Comparison of ENCODE assay signal across 8 cellular contexts in genomic region chrX:11792461-11793421, GRCh38. TPM values are rescaled to one million over a fixed set of nuclear protein-coding genes. Genes with fewer than 3 reads are reported as not detected.
DNase-seq lines count a peak whose midpoint lies in the region; ATAC-seq and TF ChIP-seq lines count a peak whose summit lies in the region.

No MANE protein-coding gene starts in this region.

- no peaks in the 10 kb centered on the region for H3K9me2 ChIP-seq in OCI-LY1 (ENCODE audit: low read depth, low read length)

- H3K4me3 Mint-ChIP-seq in activated naive CD4-positive, alpha-beta T cell treated with anti-CD3 and anti-CD28 coated beads, Interleukin-2, amount 10 ng/mL, durations not matched to agents 7 days and 5 days, result peak overlapping the region; percentile 18

- H3K36me3 Mint-ChIP-seq in activated naive CD4-positive, alpha-beta T cell treated with anti-CD3 and anti-CD28 coated beads, Interleukin-2, amount 10 ng/mL, durations not matched to agents 7 days and 5 days, result peaks cover 4% of the 10 kb centered on the region

- H3K79me2 ChIP-seq in OCI-LY1 (ENCODE audit: insufficient read depth, low read length), result no peaks in the 10 kb centered on the region

- H3K36me3 ChIP-seq in OCI-LY1 (ENCODE audit: insufficient read depth, low read length), result no peaks in the 10 kb centered on the region

- H3K27ac ChIP-seq in OCI-LY1 (ENCODE audit: low read depth, low read length, poor library complexity, severe bottlenecking), result peak overlapping the region; percentile 98

- no peak for TF ChIP-seq CTCF in OCI-LY1 (IDR thresholded peaks at IDR 0.05; ENCODE audit: low read length)
- no peak for TF ChIP-seq CTCF in omental fat pad (IDR thresholded peaks at IDR 0.05)

- peak overlapping the region; percentile 61 for H3K4me2 ChIP-seq in OCI-LY1 (ENCODE audit: low read length)

- no peaks in the 10 kb centered on the region for H3F3A ChIP-seq in OCI-LY1 (ENCODE audit: insufficient read depth, low read length)

- H4K20me1 ChIP-seq in OCI-LY1 (ENCODE audit: insufficient read depth, low read length), result no peaks in the 10 kb centered on the region

- H3K9me3 ChIP-seq in OCI-LY1 (ENCODE audit: low read length), result no peaks in the 10 kb centered on the region

- DNase-seq in activated naive CD4-positive, alpha-beta T cell treated with anti-CD3 and anti-CD28 coated beads, Interleukin-2, amount 10 ng/mL, durations not matched to agents 7 days and 5 days, result peak; percentile 71
- peak; percentile 20 to 51 for DNase-seq in stimulated activated CD8-positive, alpha-beta memory T cell treated with anti-CD3 and anti-CD28 coated beads, Interleukin-4, amount 100 ng/mL, for 4 hours (ENCODE audit: low read depth in 2 of 2, low spot score in 1 of 2)
- DNase-seq in omental fat pad (ENCODE audit: low spot score) (no peak), NCI-H1417 (lab: John Stamatoyannopoulos, UW) (no peak), medulla oblongata (ENCODE audit: extremely low spot score) (no peak)

- CTCF ChIA-PET in activated naive CD4-positive, alpha-beta T cell treated with anti-CD3 and anti-CD28 coated beads, Interleukin-2, amount 10 ng/mL, durations not matched to agents 7 days and 5 days (lab: Charles Lee), result no interaction called here

- ATAC-seq in GM18511 (IDR thresholded peaks at IDR 0.05; ENCODE audit: unreplicated experiment) (peak; percentile 83), HG02610 (IDR thresholded peaks at IDR 0.05; ENCODE audit: unreplicated experiment) (peak; percentile 88), omental fat pad (ENCODE audit: low FRiP score) (no peak)

- peaks cover 37% of the 10 kb centered on the region for H3K4me1 Mint-ChIP-seq in activated naive CD4-positive, alpha-beta T cell treated with anti-CD3 and anti-CD28 coated beads, Interleukin-2, amount 10 ng/mL, durations not matched to agents 7 days and 5 days

- H3K27me3 Mint-ChIP-seq in activated naive CD4-positive, alpha-beta T cell treated with anti-CD3 and anti-CD28 coated beads, Interleukin-2, amount 10 ng/mL, durations not matched to agents 7 days and 5 days, result no peaks in the 10 kb centered on the region

- peak overlapping the region; percentile 37; the same call in 1 of the 2 replicates for H3K9ac ChIP-seq in OCI-LY1 (ENCODE audit: low read length)

- H3K27me3 ChIP-seq in OCI-LY1 (ENCODE audit: insufficient read depth, low read length), result no peaks in the 10 kb centered on the region

- peaks cover 57% of the 10 kb centered on the region for H3K4me1 ChIP-seq in OCI-LY1 (ENCODE audit: insufficient read depth, low read length, severe bottlenecking)

- H3K4me3 ChIP-seq in OCI-LY1 (ENCODE audit: low read depth, low read length, poor library complexity, severe bottlenecking), result peak overlapping the region; percentile 26

- no peak overlapping the region for H2AFZ ChIP-seq in OCI-LY1 (ENCODE audit: low read length)

- no peaks in the 10 kb centered on the region for H3K9me3 Mint-ChIP-seq in activated naive CD4-positive, alpha-beta T cell treated with anti-CD3 and anti-CD28 coated beads, Interleukin-2, amount 10 ng/mL, durations not matched to agents 7 days and 5 days

- peak overlapping the region; percentile 89 for H3K27ac Mint-ChIP-seq in activated naive CD4-positive, alpha-beta T cell treated with anti-CD3 and anti-CD28 coated beads, Interleukin-2, amount 10 ng/mL, durations not matched to agents 7 days and 5 days

RNA-seq across cellular contexts. Expression of gene MSL3, which starts 34.7 kb away (rescaled TPM):
- 10 to 100 TPM; 17.0 to 36.0 (median 31.2) TPM for total RNA-seq in omental fat pad

Comparison
In these comparisons a context has a peak if more than half of its experiments do, and no peak if none do; other contexts are left out.
1. DNase-seq: peak in activated naive CD4-positive, alpha-beta T cell treated with anti-CD3 and anti-CD28 coated beads, Interleukin-2, amount 10 ng/mL, durations not matched to agents 7 days and 5 days (single experiment) and stimulated activated CD8-positive, alpha-beta memory T cell treated with anti-CD3 and anti-CD28 coated beads, Interleukin-4, amount 100 ng/mL, for 4 hours (2 of 2); none in omental fat pad (single experiment), NCI-H1417 (0 of 3) and medulla oblongata (single experiment).